19 cellular contexts compared by ENCODE assay signal in genomic region chr9:30723656-30724055, GRCh38.
DNase-seq lines count a peak whose midpoint lies in the region; ATAC-seq, FAIRE-seq and TF ChIP-seq lines count a peak whose summit lies in the region.
"Had no signal": no experiment of that assay in that cellular context is flagged by ENCODE, and none has a peak within 500 bp of the region (broad histone marks: within the 10 kb centered on the region; RNA-seq: fewer than 3 reads in every experiment).

No MANE protein-coding gene starts in this region.

- no peak overlapping the region for H2AFZ ChIP-seq in astrocyte (ENCODE audit: low read depth, low read length)

- H3K27ac Mint-ChIP-seq in astrocyte (ENCODE audit: unreplicated experiment) (peak overlapping the region; percentile 98), natural killer cell (no peak overlapping the region)
- no peak overlapping the region for H3K27ac Mint-ChIP-seq in CD8-positive, alpha-beta memory T cell

- no peaks in the 10 kb centered on the region for H3K9me3 ChIP-seq in astrocyte (ENCODE audit: insufficient read depth, low read depth, low read length)
- no peaks in the 10 kb centered on the region for H3K9me3 ChIP-seq in CD8-positive, alpha-beta memory T cell (ENCODE audit: low read length)

- CTCF ChIA-PET in CD8-positive, alpha-beta memory T cell (lab: Charles Lee) = no interaction called here

- H3K27ac ChIP-seq in astrocyte (ENCODE audit: low read depth, low read length) (peak overlapping the region; percentile 23), foreskin keratinocyte (no peak overlapping the region)
- H3K27ac ChIP-seq in CD8-positive, alpha-beta memory T cell (ENCODE audit: low read depth, low read length) = no peak overlapping the region
- H3K27ac ChIP-seq: C4-2B, KMS-11, RWPE1 had no signal

- no peak overlapping the region for H3K9ac ChIP-seq in astrocyte (ENCODE audit: low read length)
- H3K9ac ChIP-seq: KMS-11 had no signal

- H3K36me3 Mint-ChIP-seq in astrocyte (ENCODE audit: low read depth, unreplicated experiment) = no peaks in the 10 kb centered on the region
- H3K36me3 Mint-ChIP-seq in natural killer cell = no peaks in the 10 kb centered on the region
- H3K36me3 Mint-ChIP-seq in CD8-positive, alpha-beta memory T cell = no peaks in the 10 kb centered on the region

- intact Hi-C loops in natural killer cell (cut with micrococcal nuclease) = loop anchor here (10.0 kb wide), 1 partner anchor 59 kb away; no protein-coding TSS in a partner anchor

- no peaks in the 10 kb centered on the region for H3K4me1 ChIP-seq in astrocyte (ENCODE audit: insufficient read depth, low read length)
- H3K4me1 ChIP-seq in foreskin keratinocyte = no peaks in the 10 kb centered on the region
- no peaks in the 10 kb centered on the region for H3K4me1 ChIP-seq in CD8-positive, alpha-beta memory T cell (ENCODE audit: insufficient read depth, low read length)

- H3K9me3 Mint-ChIP-seq in astrocyte (ENCODE audit: unreplicated experiment) = no peaks in the 10 kb centered on the region
- peaks cover 2 to 15% of the 10 kb centered on the region in 2 donors for H3K9me3 Mint-ChIP-seq in natural killer cell
- H3K9me3 Mint-ChIP-seq in CD8-positive, alpha-beta memory T cell = peaks cover 0 to 4% (median 0%) of the 10 kb centered on the region in 5 donors

- DNase-seq in HT1080 (ENCODE audit: low read depth) = peak; percentile 43
- peak; percentile 24 for DNase-seq in astrocyte (ENCODE audit: low read depth)
- peak; percentile 18 to 71 for DNase-seq in foreskin keratinocyte
- DNase-seq in renal cortical epithelial cell (ENCODE audit: low read depth) = peak; percentile 19
- DNase-seq in natural killer cell = no peak
- DNase-seq in CD8-positive, alpha-beta memory T cell = no peak
- DNase-seq: AML-193, GDM1, GOT3, NCI-H1417 treated with DMSO at 0.1 percent for 48 hours, NCI-H187 treated with DMSO at 0.1 percent for 48 hours, NCI-H345, NCI-H524 treated with DMSO at 0.1 percent for 48 hours, PC-3 had no signal

- H3K27me3 Mint-ChIP-seq in astrocyte (ENCODE audit: low read depth, unreplicated experiment) = no peaks in the 10 kb centered on the region
- H3K27me3 Mint-ChIP-seq in natural killer cell (ENCODE audit: low read depth in 2 of 2) = no peaks in the 10 kb centered on the region
- no peaks in the 10 kb centered on the region for H3K27me3 Mint-ChIP-seq in CD8-positive, alpha-beta memory T cell

- no peak overlapping the region for H3K4me3 ChIP-seq in astrocyte (ENCODE audit: insufficient read depth, low read depth, low read length)
- H3K4me3 ChIP-seq in CD8-positive, alpha-beta memory T cell (ENCODE audit: low read length) = no peak overlapping the region

- FAIRE-seq in astrocyte (lab: Jason Lieb, UNC) = no peak

- POLR2A ChIA-PET in CD8-positive, alpha-beta memory T cell (lab: Charles Lee) = no interaction called here

- H3K27me3 ChIP-seq in astrocyte (ENCODE audit: insufficient read depth, low read length) (no peaks in the 10 kb centered on the region), foreskin keratinocyte (no peaks in the 10 kb centered on the region)
- no peaks in the 10 kb centered on the region for H3K27me3 ChIP-seq in CD8-positive, alpha-beta memory T cell (ENCODE audit: insufficient read depth, low read length, poor library complexity, severe bottlenecking)

- no peaks in the 10 kb centered on the region for H3K79me2 ChIP-seq in astrocyte (ENCODE audit: insufficient read depth, low read length)

- no peak overlapping the region for H3K4me3 Mint-ChIP-seq in astrocyte (ENCODE audit: unreplicated experiment)
- H3K4me3 Mint-ChIP-seq in natural killer cell = no peak overlapping the region
- H3K4me3 Mint-ChIP-seq in CD8-positive, alpha-beta memory T cell = no peak overlapping the region

- no peak overlapping the region for H3K4me2 ChIP-seq in astrocyte (ENCODE audit: low read length)
- H3K4me2 ChIP-seq: KMS-11 had no signal

- ATAC-seq in foreskin keratinocyte (peak; percentile 35), natural killer cell (no peak), GM21825 (IDR thresholded peaks at IDR 0.05; ENCODE audit: unreplicated experiment) (no peak), HG02588 (IDR thresholded peaks at IDR 0.05; ENCODE audit: unreplicated experiment) (no peak)
- ATAC-seq: PC-3 had no signal

- no peaks in the 10 kb centered on the region for H4K20me1 ChIP-seq in astrocyte (ENCODE audit: insufficient read depth, low read length)

- no peaks in the 10 kb centered on the region for H3K36me3 ChIP-seq in astrocyte (ENCODE audit: insufficient read depth, low read length)
- no peaks in the 10 kb centered on the region for H3K36me3 ChIP-seq in CD8-positive, alpha-beta memory T cell (ENCODE audit: insufficient read depth, low read length)

- no peak for TF ChIP-seq CTCF in astrocyte (IDR thresholded peaks at IDR 0.05; ENCODE audit: insufficient read depth, low read depth, low read length)
- TF ChIP-seq CTCF in foreskin keratinocyte (conservative IDR thresholded peaks at IDR 0.05) = no peak
- no peak for TF ChIP-seq CTCF in natural killer cell (IDR thresholded peaks at IDR 0.05)

- H3K4me1 Mint-ChIP-seq in astrocyte (ENCODE audit: low read depth, unreplicated experiment) (peaks cover 28% of the 10 kb centered on the region), natural killer cell (no peaks in the 10 kb centered on the region)
- no peaks in the 10 kb centered on the region for H3K4me1 Mint-ChIP-seq in CD8-positive, alpha-beta memory T cell

Comparison
In these comparisons a context has a peak if more than half of its experiments do, and no peak if none do; other contexts are left out.
1. DNase-seq: peak in HT1080 (single experiment), astrocyte (single experiment), foreskin keratinocyte (2 of 2) and renal cortical epithelial cell (single experiment); none in natural killer cell (single experiment) and CD8-positive, alpha-beta memory T cell (0 of 5).